Comparison of ENCODE assay signal across 24 cellular contexts in the genomic region with DNA sequence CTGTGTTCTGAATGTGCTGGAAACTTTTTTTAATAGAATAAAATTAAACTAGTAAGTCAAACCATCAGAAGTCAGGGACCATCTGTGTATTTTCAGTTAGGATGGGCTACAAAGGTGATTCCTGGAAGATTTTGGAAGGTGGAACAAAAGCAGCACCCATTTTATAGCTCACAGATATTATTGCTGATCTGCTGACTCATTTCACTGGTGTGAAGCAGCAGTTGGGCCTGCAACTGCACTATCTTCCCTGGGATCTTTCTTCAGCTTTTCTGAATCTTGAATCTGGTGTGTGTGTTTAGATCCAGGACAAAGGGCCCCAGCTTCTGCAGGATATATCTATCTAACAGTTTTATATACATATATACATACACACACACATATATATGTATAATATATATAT.
"Had no signal": no experiment of that assay in that cellular context is flagged by ENCODE, and none has a peak within 500 bp of the region (broad histone marks: within the 10 kb centered on the region; RNA-seq: fewer than 3 reads in every experiment).

No MANE protein-coding gene starts in this region.

- H3K27ac ChIP-seq: gastrocnemius medialis, heart left ventricle, hepatocyte, left lung, prostate gland, right atrium auricular region, stomach, thyroid gland, vagina had no signal

- H3K36me3 ChIP-seq: gastrocnemius medialis, heart left ventricle, left lung, prostate gland, right atrium auricular region, stomach, thyroid gland, vagina had no signal

- H3K4me3 ChIP-seq: gastrocnemius medialis, heart left ventricle, hepatocyte, left lung, mucosa of descending colon, prostate gland, right atrium auricular region, smooth muscle cell, stomach, thyroid gland, vagina had no signal

- H3K27me3 ChIP-seq: gastrocnemius medialis, hepatocyte, right atrium auricular region, thyroid gland, vagina had no signal

- ATAC-seq: effector memory CD8-positive, alpha-beta T cell; gastrocnemius medialis; heart left ventricle; left cardiac atrium; left lung; mucosa of descending colon; natural killer cell treated with Interleukin-12 subunit alpha and Interleukin-12 subunit beta and Interleukin-15 and Interleukin-18, amount 100 ng/mL, for 72 hours; sciatic nerve had no signal

- DNase-seq: cortex of kidney; effector memory CD8-positive, alpha-beta T cell; gastrocnemius medialis; heart left ventricle; left cardiac atrium; left lung; mesenchymal stem cell; mucosa of descending colon; naive B cell; stimulated activated CD4-positive, alpha-beta T cell treated with anti-CD3 and anti-CD28 coated beads, Interleukin-12 subunit alpha, Interleukin-12 subunit beta, amount 100 ng/mL, for 4 hours; stimulated activated CD4-positive, alpha-beta T cell treated with anti-CD3 and anti-CD28 coated beads, Interleukin-1b, Interleukin-23, amount 100 ng/mL, for 48 hours; stimulated activated CD4-positive, alpha-beta T cell treated with anti-CD3 and anti-CD28 coated beads, Interleukin-4, amount 100 ng/mL, for 1 hour; stimulated activated CD8-positive, alpha-beta memory T cell treated with anti-CD3 and anti-CD28 coated beads, Interleukin-4, amount 100 ng/mL, for 48 hours; stimulated activated naive CD4-positive, alpha-beta T cell; stomach; thyroid gland; trophoblast cell had no signal

- H3K4me1 ChIP-seq: gastrocnemius medialis, heart left ventricle, left lung, prostate gland, right atrium auricular region, stomach, thyroid gland, vagina had no signal

- H3K9me3 ChIP-seq: prostate gland, thyroid gland had no signal
